In genomic region chr1:234144866-234145265, GRCh38 we compare ENCODE assay signal across 14 cellular contexts.
A peak's percentile ranks its signal among the peaks of the same experiment; 100 is the strongest.
DNase-seq lines count a peak whose midpoint lies in the region; ATAC-seq and TF ChIP-seq lines count a peak whose summit lies in the region.
"Had no signal": no experiment of that assay in that cellular context is flagged by ENCODE, and none has a peak within 500 bp of the region (broad histone marks: within the 10 kb centered on the region; RNA-seq: fewer than 3 reads in every experiment).

No MANE protein-coding gene starts in this region.

- peaks cover 14% of the 10 kb centered on the region; the same call in 1 of the 2 replicates for H3F3A ChIP-seq in GM23248 (ENCODE audit: insufficient read depth)

- H3K9me3 ChIP-seq in GM23248 (ENCODE audit: low read depth) = no peaks in the 10 kb centered on the region
- H3K9me3 ChIP-seq in Karpas-422 (ENCODE audit: low read length) = no peaks in the 10 kb centered on the region
- no peaks in the 10 kb centered on the region for H3K9me3 ChIP-seq in osteoblast (ENCODE audit: low read depth, low read length)

- H3K9me3 Mint-ChIP-seq in progenitor cell of endocrine pancreas (ENCODE audit: low read depth) = no peaks in the 10 kb centered on the region

- no peaks in the 10 kb centered on the region for H4K20me1 ChIP-seq in GM23248 (ENCODE audit: insufficient read depth)
- H4K20me1 ChIP-seq in Karpas-422 (ENCODE audit: insufficient read depth, low read depth, low read length) = no peaks in the 10 kb centered on the region
- H4K20me1 ChIP-seq in osteoblast (ENCODE audit: insufficient read depth, low read length) = no peaks in the 10 kb centered on the region

- H3K4me3 Mint-ChIP-seq in progenitor cell of endocrine pancreas (ENCODE audit: low read depth) = no peak overlapping the region
- H3K4me3 Mint-ChIP-seq: B cell; CD4-positive, alpha-beta memory T cell; H9 had no signal

- H3K27me3 ChIP-seq in GM23248 (replicated peaks; ENCODE audit: insufficient read depth) = no peaks in the 10 kb centered on the region
- no peaks in the 10 kb centered on the region for H3K27me3 ChIP-seq in Karpas-422 (ENCODE audit: low read length)
- H3K27me3 ChIP-seq in osteoblast (ENCODE audit: insufficient read depth, low read length) = no peaks in the 10 kb centered on the region

- 66% methylated on average over 5 of the region's 5 CpGs for WGBS in GM23248 (ENCODE audit: low coverage in 1 of 2, low lambda C conversion rate in 2 of 2, missing lambda C conversion rate in 2 of 2), 2 experiments

- H3K27ac ChIP-seq in GM23248 (peak overlapping the region; percentile 27; the same call in 1 of the 2 replicates), VCaP (peak overlapping the region; percentile 23), Karpas-422 (ENCODE audit: low read length) (no peak overlapping the region), osteoblast (ENCODE audit: low read depth, low read length) (no peak overlapping the region)

- H3K36me3 Mint-ChIP-seq in progenitor cell of endocrine pancreas (ENCODE audit: insufficient read depth) = no peaks in the 10 kb centered on the region
- H3K36me3 Mint-ChIP-seq: CD4-positive, alpha-beta memory T cell had no signal

- H3K9me2 ChIP-seq in GM23248 (ENCODE audit: insufficient read depth) (no peaks in the 10 kb centered on the region), Karpas-422 (replicated peaks; ENCODE audit: insufficient read depth, low read length) (no peaks in the 10 kb centered on the region)

- no peaks in the 10 kb centered on the region for H3K27me3 Mint-ChIP-seq in progenitor cell of endocrine pancreas

- H3K36me3 ChIP-seq in GM23248 (ENCODE audit: low read depth) (no peaks in the 10 kb centered on the region), Karpas-422 (ENCODE audit: insufficient read depth, low read length) (no peaks in the 10 kb centered on the region), osteoblast (ENCODE audit: insufficient read depth, low read length) (no peaks in the 10 kb centered on the region)

- H3K4me2 ChIP-seq in GM23248 (ENCODE audit: unreplicated experiment) (no peak overlapping the region), Karpas-422 (ENCODE audit: low read depth, low read length, poor library complexity, severe bottlenecking) (no peak overlapping the region), osteoblast (ENCODE audit: insufficient read depth, low read length) (no peak overlapping the region)

- H3K4me1 ChIP-seq in GM23248 (ENCODE audit: insufficient read depth) = peaks cover 12% of the 10 kb centered on the region; the same call in 1 of the 2 replicates
- H3K4me1 ChIP-seq in Karpas-422 (ENCODE audit: low read length) = no peaks in the 10 kb centered on the region
- peaks cover 4% of the 10 kb centered on the region for H3K4me1 ChIP-seq in osteoblast (ENCODE audit: insufficient read depth, low read length)

- H3K79me2 ChIP-seq in GM23248 (ENCODE audit: insufficient read depth) (no peaks in the 10 kb centered on the region), Karpas-422 (ENCODE audit: low read length) (no peaks in the 10 kb centered on the region), osteoblast (ENCODE audit: insufficient read depth, low read length) (no peaks in the 10 kb centered on the region)

- ATAC-seq in HG03469 (IDR thresholded peaks at IDR 0.05; ENCODE audit: unreplicated experiment) = no peak

- H3K9ac ChIP-seq in GM23248 (0 out of 2 replicates have a peak overlapping the region, but pooled peaks have one; percentile 10), Karpas-422 (ENCODE audit: low read length) (no peak overlapping the region)

- no peak for TF ChIP-seq CTCF in VCaP (conservative IDR thresholded peaks at IDR 0.05)
- TF ChIP-seq CTCF in osteoblast (IDR thresholded peaks at IDR 0.05; ENCODE audit: extremely low read depth, low read depth, low read length) = no peak
- TF ChIP-seq CTCF in progenitor cell of endocrine pancreas (IDR thresholded peaks at IDR 0.05; ENCODE audit: unreplicated experiment) = no peak

- DNase-seq in GM23248 = peak; percentile 24
- DNase-seq in M059J (ENCODE audit: low read depth) = peak; percentile 28
- no peak for DNase-seq in Karpas-422
- DNase-seq in osteoblast (ENCODE audit: insufficient read length, low spot score, missing footprints) = no peak
- DNase-seq in progenitor cell of endocrine pancreas (ENCODE audit: low spot score, unreplicated experiment) = no peak
- DNase-seq: C1 segment of cervical spinal cord; CD4-positive, alpha-beta memory T cell; DMS153; DMS79 treated with DMSO at 0.1 percent for 48 hours; GOT3; H9 had no signal

- H3K27ac Mint-ChIP-seq in progenitor cell of endocrine pancreas = no peak overlapping the region
- H3K27ac Mint-ChIP-seq: B cell; CD4-positive, alpha-beta memory T cell; H9 had no signal

- no peaks in the 10 kb centered on the region for H3K4me1 Mint-ChIP-seq in progenitor cell of endocrine pancreas (ENCODE audit: low read depth)
- H3K4me1 Mint-ChIP-seq: B cell, H9 had no signal

- in situ Hi-C loops in GM23248 (cut with MboI) = no loop called here

- H2AFZ ChIP-seq in GM23248 = no peak overlapping the region; the same call in 1 of the 2 replicates
- H2AFZ ChIP-seq in Karpas-422 (ENCODE audit: low read length) = no peak overlapping the region
- H2AFZ ChIP-seq in osteoblast (ENCODE audit: low read length) = no peak overlapping the region

- no peak overlapping the region for H3K4me3 ChIP-seq in GM23248
- H3K4me3 ChIP-seq in Karpas-422 (ENCODE audit: low read length) = no peak overlapping the region
- no peak overlapping the region for H3K4me3 ChIP-seq in osteoblast (ENCODE audit: insufficient read depth, low read length)

Comparison
In these comparisons a context has a peak if more than half of its experiments do, and no peak if none do; other contexts are left out.
1. DNase-seq: peak in GM23248 (single experiment) and M059J (single experiment); none in Karpas-422 (single experiment), osteoblast (single experiment) and progenitor cell of endocrine pancreas (single experiment).
2. H3K27ac ChIP-seq: peak in GM23248 (single experiment) and VCaP (single experiment); none in Karpas-422 (single experiment) and osteoblast (single experiment).